In genomic region chr2:216017365-216017764, GRCh38 we compare ENCODE assay signal across 9 cellular contexts. TPM values are rescaled to one million over a fixed set of nuclear protein-coding genes. Genes with fewer than 3 reads are reported as not detected.
A peak's percentile ranks its signal among the peaks of the same experiment; 100 is the strongest.
DNase-seq lines count a peak whose midpoint lies in the region; ATAC-seq, FAIRE-seq and TF ChIP-seq lines count a peak whose summit lies in the region.
"Had no signal": no experiment of that assay in that cellular context is flagged by ENCODE, and none has a peak within 500 bp of the region (broad histone marks: within the 10 kb centered on the region; RNA-seq: fewer than 3 reads in every experiment).

No MANE protein-coding gene starts in this region.

- no peak overlapping the region for H3K9ac ChIP-seq in subcutaneous abdominal adipose tissue (ENCODE audit: low read length in 5 of 5)

- no TSS peak for BruUV-seq in Calu3 (replicated peaks; lab: Mats Ljungman, UMichigan)

- intact Hi-C loops in natural killer cell (cut with micrococcal nuclease), result no loop called here
- intact Hi-C loops in activated T-helper 2 cell treated with anti-CD3 and anti-CD28 coated beads, Interferon-gamma antibody, Interleukin-2, Interleukin-4, amounts not matched to agents 10 μg/mL and 5 μg/mL and 100 μg/mL, durations not matched to agents 14 hours and 24 hours and 36 hours (cut with micrococcal nuclease), result loop anchor here (10.0 kb wide), 1 partner anchor 273 kb away; no protein-coding TSS in a partner anchor
- intact Hi-C loops in Calu3 (cut with micrococcal nuclease; ENCODE audit: unreplicated experiment), result no loop called here

- ATAC-seq in natural killer cell treated with Interleukin-12 subunit alpha and Interleukin-12 subunit beta and Interleukin-15 and Interleukin-18, amount 100 ng/mL, for 72 hours, result peak in 1 of 2 donors; percentile 57
- no peak for ATAC-seq in natural killer cell

- H3K27me3 ChIP-seq in subcutaneous abdominal adipose tissue (ENCODE audit: control insufficient read depth in 5 of 5, insufficient read depth in 4 of 5, low read length in 5 of 5), result no peaks in the 10 kb centered on the region

- H3K9me3 ChIP-seq in subcutaneous abdominal adipose tissue (ENCODE audit: control insufficient read depth in 5 of 5, low read length in 5 of 5), result no peaks in the 10 kb centered on the region

- peak overlapping the region; percentile 66 for H3K4me3 Mint-ChIP-seq in natural killer cell treated with Interleukin-12 subunit alpha and Interleukin-12 subunit beta and Interleukin-15 and Interleukin-18, amount 100 ng/mL, for 72 hours
- H3K4me3 Mint-ChIP-seq in natural killer cell (no peak overlapping the region), Calu3 (ENCODE audit: low read depth, unreplicated experiment) (no peak overlapping the region)
- H3K4me3 Mint-ChIP-seq in activated T-helper 2 cell treated with anti-CD3 and anti-CD28 coated beads, Interferon-gamma antibody, Interleukin-2, Interleukin-4, amounts not matched to agents 10 μg/mL and 5 μg/mL and 100 μg/mL, durations not matched to agents 14 hours and 24 hours and 36 hours (ENCODE audit: low read depth), result no peak overlapping the region

- peaks cover 0 to 20% (median 3%) of the 10 kb centered on the region in 5 donors for H3K36me3 ChIP-seq in subcutaneous abdominal adipose tissue (ENCODE audit: control insufficient read depth in 5 of 5, insufficient read depth in 5 of 5, low read length in 5 of 5)

- TF ChIP-seq CTCF in natural killer cell (IDR thresholded peaks at IDR 0.05), result no peak
- no peak for TF ChIP-seq CTCF in Calu3 (IDR thresholded peaks at IDR 0.05; ENCODE audit: unreplicated experiment)

- H3K4me1 Mint-ChIP-seq in natural killer cell treated with Interleukin-12 subunit alpha and Interleukin-12 subunit beta and Interleukin-15 and Interleukin-18, amount 100 ng/mL, for 72 hours (ENCODE audit: low read depth in 2 of 2), result peaks cover 27 to 44% of the 10 kb centered on the region in 2 donors
- H3K4me1 Mint-ChIP-seq in natural killer cell, result peaks cover 32 to 36% of the 10 kb centered on the region in 2 donors
- H3K4me1 Mint-ChIP-seq in activated T-helper 2 cell treated with anti-CD3 and anti-CD28 coated beads, Interferon-gamma antibody, Interleukin-2, Interleukin-4, amounts not matched to agents 10 μg/mL and 5 μg/mL and 100 μg/mL, durations not matched to agents 14 hours and 24 hours and 36 hours (ENCODE audit: low read depth), result peaks cover 39% of the 10 kb centered on the region
- H3K4me1 Mint-ChIP-seq in Calu3 (ENCODE audit: low read depth, unreplicated experiment), result peaks cover 3% of the 10 kb centered on the region

- DNase-seq in natural killer cell treated with Interleukin-12 subunit alpha and Interleukin-12 subunit beta and Interleukin-15 and Interleukin-18, amount 100 ng/mL, for 72 hours (ENCODE audit: low spot score), result no peak
- DNase-seq in natural killer cell (no peak), HTR-8/SVneo (ENCODE audit: insufficient read length, low spot score) (peak; percentile 41), Ammon's horn (ENCODE audit: low spot score) (no peak), Calu3 (no peak), NCI-H128 (lab: John Stamatoyannopoulos, UW; ENCODE audit: unreplicated experiment) (no peak)
- DNase-seq in activated T-helper 2 cell treated with anti-CD3 and anti-CD28 coated beads, Interferon-gamma antibody, Interleukin-2, Interleukin-4, amounts not matched to agents 10 μg/mL and 5 μg/mL and 100 μg/mL, durations not matched to agents 14 hours and 24 hours and 36 hours (ENCODE audit: low spot score), result no peak

- no peak overlapping the region for H3K4me3 ChIP-seq in subcutaneous abdominal adipose tissue (ENCODE audit: low read depth in 1 of 5, low read length in 5 of 5)

- no peak for FAIRE-seq in HTR-8/SVneo (lab: Jason Lieb, UNC)
- FAIRE-seq: TTC549 had no signal

- CTCF ChIA-PET in Calu3 (lab: Charles Lee), result no interaction called here

- no peaks in the 10 kb centered on the region for H3K27me3 Mint-ChIP-seq in natural killer cell treated with Interleukin-12 subunit alpha and Interleukin-12 subunit beta and Interleukin-15 and Interleukin-18, amount 100 ng/mL, for 72 hours
- H3K27me3 Mint-ChIP-seq in natural killer cell (ENCODE audit: low read depth in 2 of 2) (no peaks in the 10 kb centered on the region), Calu3 (ENCODE audit: unreplicated experiment) (no peaks in the 10 kb centered on the region)
- H3K27me3 Mint-ChIP-seq in activated T-helper 2 cell treated with anti-CD3 and anti-CD28 coated beads, Interferon-gamma antibody, Interleukin-2, Interleukin-4, amounts not matched to agents 10 μg/mL and 5 μg/mL and 100 μg/mL, durations not matched to agents 14 hours and 24 hours and 36 hours (ENCODE audit: low read depth), result no peaks in the 10 kb centered on the region

- H3K27ac ChIP-seq in subcutaneous abdominal adipose tissue (ENCODE audit: low read depth, low read length), result peak overlapping the region; percentile 37

- no peaks in the 10 kb centered on the region for H3K9me3 Mint-ChIP-seq in natural killer cell treated with Interleukin-12 subunit alpha and Interleukin-12 subunit beta and Interleukin-15 and Interleukin-18, amount 100 ng/mL, for 72 hours
- H3K9me3 Mint-ChIP-seq in natural killer cell (no peaks in the 10 kb centered on the region), Calu3 (ENCODE audit: low read depth, unreplicated experiment) (no peaks in the 10 kb centered on the region)
- no peaks in the 10 kb centered on the region for H3K9me3 Mint-ChIP-seq in activated T-helper 2 cell treated with anti-CD3 and anti-CD28 coated beads, Interferon-gamma antibody, Interleukin-2, Interleukin-4, amounts not matched to agents 10 μg/mL and 5 μg/mL and 100 μg/mL, durations not matched to agents 14 hours and 24 hours and 36 hours

- peak overlapping the region in 1 of 2 donors; percentile 75 for H3K27ac Mint-ChIP-seq in natural killer cell treated with Interleukin-12 subunit alpha and Interleukin-12 subunit beta and Interleukin-15 and Interleukin-18, amount 100 ng/mL, for 72 hours
- peak overlapping the region in 1 of 2 donors; percentile 35 for H3K27ac Mint-ChIP-seq in natural killer cell
- H3K27ac Mint-ChIP-seq in activated T-helper 2 cell treated with anti-CD3 and anti-CD28 coated beads, Interferon-gamma antibody, Interleukin-2, Interleukin-4, amounts not matched to agents 10 μg/mL and 5 μg/mL and 100 μg/mL, durations not matched to agents 14 hours and 24 hours and 36 hours, result peak overlapping the region; percentile 67
- no peak overlapping the region for H3K27ac Mint-ChIP-seq in Calu3 (ENCODE audit: unreplicated experiment)

- H3K4me1 ChIP-seq in subcutaneous abdominal adipose tissue (ENCODE audit: control insufficient read depth in 5 of 5, insufficient read depth in 5 of 5, low read length in 5 of 5), result peaks cover 0 to 16% (median 14%) of the 10 kb centered on the region in 5 donors

- H3K36me3 Mint-ChIP-seq in natural killer cell treated with Interleukin-12 subunit alpha and Interleukin-12 subunit beta and Interleukin-15 and Interleukin-18, amount 100 ng/mL, for 72 hours, result no peaks in the 10 kb centered on the region
- H3K36me3 Mint-ChIP-seq in natural killer cell, result no peaks in the 10 kb centered on the region
- no peaks in the 10 kb centered on the region for H3K36me3 Mint-ChIP-seq in activated T-helper 2 cell treated with anti-CD3 and anti-CD28 coated beads, Interferon-gamma antibody, Interleukin-2, Interleukin-4, amounts not matched to agents 10 μg/mL and 5 μg/mL and 100 μg/mL, durations not matched to agents 14 hours and 24 hours and 36 hours (ENCODE audit: low read depth)
- H3K36me3 Mint-ChIP-seq in Calu3 (ENCODE audit: insufficient read depth, unreplicated experiment), result peaks cover 13% of the 10 kb centered on the region

RNA-seq across cellular contexts. Expression of gene MREG, which starts 4.0 kb away (rescaled TPM):
- total RNA-seq in natural killer cell treated with Interleukin-12 subunit alpha and Interleukin-12 subunit beta and Interleukin-15 and Interleukin-18, amount 100 ng/mL, for 72 hours, result 10 to 100 TPM in 1 of 2 donors, 1 to 10 TPM in 1; 9.2 to 14.6 TPM
- total RNA-seq in natural killer cell (1 to 10 TPM; 4.0 to 9.8 (median 6.8) TPM), Calu3 (2022) (22.0 and 29.7 TPM in 2 replicates)
- 15.3 and 15.7 TPM in 2 replicates for total RNA-seq in activated T-helper 2 cell treated with anti-CD3 and anti-CD28 coated beads, Interferon-gamma antibody, Interleukin-2, Interleukin-4, amounts not matched to agents 10 μg/mL and 5 μg/mL and 100 μg/mL, durations not matched to agents 14 hours and 24 hours and 36 hours
